14 cellular contexts compared by ENCODE assay signal in genomic region chr11:6431861-6432260, GRCh38. TPM values are rescaled to one million over a fixed set of nuclear protein-coding genes. Genes with fewer than 3 reads are reported as not detected.
DNase-seq lines count a peak whose midpoint lies in the region; ATAC-seq and FAIRE-seq lines count a peak whose summit lies in the region.
"Had no signal": no experiment of that assay in that cellular context is flagged by ENCODE, and none has a peak within 500 bp of the region (broad histone marks: within the 10 kb centered on the region; RNA-seq: fewer than 3 reads in every experiment).

No MANE protein-coding gene starts in this region.

- H3K4me1 Mint-ChIP-seq in immature natural killer cell = no peaks in the 10 kb centered on the region

- peak; percentile 84 for FAIRE-seq in RCC 7860 (lab: Jason Lieb, UNC)
- FAIRE-seq: GM18507 had no signal

- H3K9me3 Mint-ChIP-seq in immature natural killer cell = peaks cover 0 to 2% (median 0%) of the 10 kb centered on the region in 6 donors

- peaks cover 2 to 4% (median 3%) of the 10 kb centered on the region in 3 donors for H3K27me3 Mint-ChIP-seq in immature natural killer cell (ENCODE audit: low read depth in 3 of 3)

- DNase-seq in GOT3 (lab: John Stamatoyannopoulos, UW) = peak; percentile 18
- DNase-seq in RCC 7860 (ENCODE audit: low spot score) = peak; percentile 85
- DNase-seq in fibroblast of peridontal ligament (ENCODE audit: extremely low read depth) = peak; percentile 62
- DNase-seq in stromal cell of bone marrow (ENCODE audit: low read depth) = peak; percentile 27
- DNase-seq in activated T-cell treated with anti-CD3 and anti-CD28 coated beads for 4 hours = no peak
- no peak for DNase-seq in immature natural killer cell
- DNase-seq: DMS 273 treated with DMSO at 0.1 percent for 48 hours; effector CD8-positive, alpha-beta T cell; hypothalamus; MV-4-11; NCI-H446; substantia nigra had no signal

- peaks cover 0 to 3% (median 3%) of the 10 kb centered on the region in 3 donors for H3K36me3 Mint-ChIP-seq in immature natural killer cell

- H3K27ac Mint-ChIP-seq in immature natural killer cell = no peak overlapping the region

- no peak for ATAC-seq in GM21390 (IDR thresholded peaks at IDR 0.05; ENCODE audit: unreplicated experiment)

- H3K4me3 Mint-ChIP-seq in immature natural killer cell = no peak overlapping the region

RNA-seq across cellular contexts. Expression of gene HPX, which starts 8.9 kb away (rescaled TPM):
- polyA plus RNA-seq in immature natural killer cell = not detected

RNA-seq across cellular contexts. Expression of gene APBB1, which starts 13.0 kb away (rescaled TPM):
- 10 to 100 TPM; 30.8 to 55.9 (median 35.2) TPM for polyA plus RNA-seq in immature natural killer cell

RNA-seq across cellular contexts. Expression of gene SMPD1, which starts 41.6 kb away (rescaled TPM):
- polyA plus RNA-seq in immature natural killer cell = 10 to 100 TPM; 12.0 to 21.9 (median 18.4) TPM

RNA-seq across cellular contexts. Expression of gene TRIM3, which starts 41.9 kb away (rescaled TPM):
- 1 to 10 TPM; 1.8 to 5.0 (median 2.9) TPM for polyA plus RNA-seq in immature natural killer cell

RNA-seq across cellular contexts. Expression of gene ARFIP2, which starts 49.3 kb away (rescaled TPM):
- 10 to 100 TPM; 34.2 to 39.9 (median 35.0) TPM for polyA plus RNA-seq in immature natural killer cell

Comparison
In these comparisons a context has a peak if more than half of its experiments do, and no peak if none do; other contexts are left out.
1. DNase-seq: peak in GOT3 (single experiment), RCC 7860 (single experiment), fibroblast of peridontal ligament (single experiment) and stromal cell of bone marrow (single experiment); none in activated T-cell treated with anti-CD3 and anti-CD28 coated beads for 4 hours (single experiment) and immature natural killer cell (0 of 3).